ENCODE assay signal across 9 cellular contexts in genomic region chr19:5536337-5536894, GRCh38. TPM values are rescaled to one million over a fixed set of nuclear protein-coding genes. Genes with fewer than 3 reads are reported as not detected.
DNase-seq lines count a peak whose midpoint lies in the region; ATAC-seq, FAIRE-seq and TF ChIP-seq lines count a peak whose summit lies in the region.
"Had no signal": no experiment of that assay in that cellular context is flagged by ENCODE, and none has a peak within 500 bp of the region (broad histone marks: within the 10 kb centered on the region; RNA-seq: fewer than 3 reads in every experiment).

No MANE protein-coding gene starts in this region.

- H3K4me3 Mint-ChIP-seq in CD4-positive, alpha-beta T cell: no peak overlapping the region

- no peak for TF ChIP-seq RAD21 in HepG2 (CRISPR knock-in tag; IDR thresholded peaks at IDR 0.05)

- WGBS in HepG2 (ENCODE audit: low lambda C conversion rate): 67% methylated on average over 7 of the region's 38 CpGs
- 0% methylated on average over 1 of the region's 38 CpGs for WGBS in right lobe of liver (ENCODE audit: insufficient coverage, low coverage, low lambda C conversion rate, missing lambda C conversion rate)
- WGBS in aorta, 2 donors: 3 to 5% methylated on average over 34 to 38 of the region's 38 CpGs

- TF ChIP-seq POLR2A in HepG2 (IDR thresholded peaks at IDR 0.05; ENCODE audit: insufficient read depth in 1 of 2, low read depth in 2 of 2, low read length in 2 of 2) (no peak), right lobe of liver (IDR thresholded peaks at IDR 0.05) (no peak)

- DNase-seq in HepG2 (ENCODE audit: low spot score): no peak
- no peak for DNase-seq in right lobe of liver
- DNase-seq in bronchial epithelial cell (ENCODE audit: low read depth): peak; percentile 25
- peak; percentile 95 for DNase-seq in islet precursor cell
- peak; percentile 61 to 78 for DNase-seq in aorta
- no peak for DNase-seq in ACHN
- DNase-seq in CD4-positive, alpha-beta T cell: no peak

- peaks cover 33% of the 10 kb centered on the region for H3K27me3 Mint-ChIP-seq in CD4-positive, alpha-beta T cell

- no peak for FAIRE-seq in HepG2 (lab: Jason Lieb, UNC)
- FAIRE-seq in bronchial epithelial cell (lab: Jason Lieb, UNC): no peak

- H3K27me3 ChIP-seq in HepG2 (ENCODE audit: control insufficient read depth in 1 of 2, insufficient read depth in 2 of 2, low read length in 2 of 2) (peaks cover 0 to 1% of the 10 kb centered on the region in 2 experiments; a peak in 1 of 5 replicates), right lobe of liver (no peaks in the 10 kb centered on the region), bronchial epithelial cell (ENCODE audit: control insufficient read depth, insufficient read depth, low read length) (no peaks in the 10 kb centered on the region), aorta (ENCODE audit: control insufficient read depth in 1 of 2, insufficient read depth in 2 of 2, low read length in 1 of 2) (no peaks in the 10 kb centered on the region)
- peaks cover 24% of the 10 kb centered on the region for H3K27me3 ChIP-seq in CD4-positive, alpha-beta T cell (ENCODE audit: control insufficient read depth, insufficient read depth, low read length)
- H3K27me3 ChIP-seq: BLaER1 treated with 17β-estradiol and CSF1 and Interleukin-3, amounts not matched to agents 10 nM and 100 nM had no signal

- H3K4me3 ChIP-seq in HepG2 (replicated peaks in 1 of 3; ENCODE audit: insufficient read depth in 1 of 3, low read depth in 2 of 3, low read length in 3 of 3) (no peak overlapping the region), right lobe of liver (no peak overlapping the region), bronchial epithelial cell (ENCODE audit: low read depth, low read length) (peak overlapping the region; percentile 16), aorta (ENCODE audit: low read length in 2 of 2) (no peak overlapping the region)
- H3K4me3 ChIP-seq: BLaER1 treated with 17β-estradiol and CSF1 and Interleukin-3, amounts not matched to agents 10 nM and 100 nM had no signal

- no peaks in the 10 kb centered on the region for H3K79me2 ChIP-seq in HepG2 (ENCODE audit: insufficient read depth, low read length)

- TF ChIP-seq EP300 in HepG2 (IDR thresholded peaks at IDR 0.05; ENCODE audit: low read depth in 2 of 2, low read length in 2 of 2) (no peak), HepG2 (CRISPR knock-in tag; IDR thresholded peaks at IDR 0.05; ENCODE audit: borderline replicate concordance) (no peak)

- H3K4me2 ChIP-seq in HepG2 (ENCODE audit: low read depth, low read length): no peak overlapping the region
- H3K4me2 ChIP-seq: BLaER1 treated with 17β-estradiol and CSF1 and Interleukin-3, amounts not matched to agents 10 nM and 100 nM had no signal

- H3K4me1 ChIP-seq in HepG2 (ENCODE audit: insufficient read depth, low read length): no peaks in the 10 kb centered on the region
- H3K4me1 ChIP-seq in right lobe of liver: no peaks in the 10 kb centered on the region
- no peaks in the 10 kb centered on the region for H3K4me1 ChIP-seq in aorta (ENCODE audit: control insufficient read depth in 1 of 2, insufficient read depth in 2 of 2, low read length in 2 of 2)

- H3K36me3 Mint-ChIP-seq in CD4-positive, alpha-beta T cell (ENCODE audit: low read depth): no peaks in the 10 kb centered on the region

- H3K4me1 Mint-ChIP-seq in CD4-positive, alpha-beta T cell (ENCODE audit: low read depth): no peaks in the 10 kb centered on the region

- ATAC-seq in HepG2: no peak
- no peak for ATAC-seq in right lobe of liver
- no peak for ATAC-seq in aorta (ENCODE audit: low FRiP score)
- ATAC-seq in GM18873 (IDR thresholded peaks at IDR 0.05; ENCODE audit: low FRiP score, unreplicated experiment): no peak
- ATAC-seq in CD4-positive, alpha-beta T cell (ENCODE audit: poor library complexity): no peak

- POLR2A ChIA-PET in HepG2 (lab: Yijun Ruan, JAX): no interaction called here
- POLR2A ChIA-PET in CD4-positive, alpha-beta T cell (lab: Charles Lee): no interaction called here

- no peak overlapping the region for H3K27ac Mint-ChIP-seq in CD4-positive, alpha-beta T cell

- no peak overlapping the region for H2AFZ ChIP-seq in HepG2 (ENCODE audit: low read length)

- TF ChIP-seq CTCF in HepG2 (CRISPR knock-in tag; IDR thresholded peaks at IDR 0.05): no peak
- no peak for TF ChIP-seq CTCF in right lobe of liver (IDR thresholded peaks at IDR 0.05)
- no peak for TF ChIP-seq CTCF in bronchial epithelial cell (IDR thresholded peaks at IDR 0.05; ENCODE audit: insufficient read depth, low read length, severe bottlenecking)
- no peak for TF ChIP-seq CTCF in CD4-positive, alpha-beta T cell (IDR thresholded peaks at IDR 0.05)

- H3K36me3 ChIP-seq in HepG2 (replicated peaks in 1 of 2; ENCODE audit: control insufficient read depth in 1 of 2, insufficient read depth in 2 of 2, low read length in 2 of 2) (no peaks in the 10 kb centered on the region), right lobe of liver (no peaks in the 10 kb centered on the region), bronchial epithelial cell (ENCODE audit: control insufficient read depth, insufficient read depth, low read length) (no peaks in the 10 kb centered on the region), aorta (ENCODE audit: control insufficient read depth in 1 of 2, insufficient read depth in 2 of 2, low read length in 1 of 2) (no peaks in the 10 kb centered on the region)
- H3K36me3 ChIP-seq: BLaER1 treated with 17β-estradiol and CSF1 and Interleukin-3, amounts not matched to agents 10 nM and 100 nM had no signal

- BruUV-seq in HepG2 (replicated peaks; lab: Mats Ljungman, UMichigan): no TSS peak

- intact Hi-C loops in HepG2 (cut with micrococcal nuclease; ENCODE audit: unreplicated experiment) (no loop called here), right lobe of liver (cut with DNase I) (no loop called here), aorta (cut with DNase I) (no loop called here)
- intact Hi-C loops in CD4-positive, alpha-beta T cell (cut with DNase I, micrococcal nuclease): no loop called here

- no peak overlapping the region for H3K9ac ChIP-seq in HepG2 (ENCODE audit: insufficient read depth, low read depth, low read length)
- H3K9ac ChIP-seq: BLaER1 treated with 17β-estradiol and CSF1 and Interleukin-3, amounts not matched to agents 10 nM and 100 nM had no signal

- H3K27ac ChIP-seq in HepG2 (ENCODE audit: extremely low read length, insufficient read depth, low read length) (no peak overlapping the region), right lobe of liver (no peak overlapping the region), aorta (ENCODE audit: low read depth in 1 of 2, low read length in 2 of 2) (no peak overlapping the region)
- H3K27ac ChIP-seq in CD4-positive, alpha-beta T cell (ENCODE audit: low read depth, low read length): no peak overlapping the region
- H3K27ac ChIP-seq: BLaER1 treated with 17β-estradiol and CSF1 and Interleukin-3, amounts not matched to agents 10 nM and 100 nM had no signal

- peaks cover 6% of the 10 kb centered on the region for H3K9me3 Mint-ChIP-seq in CD4-positive, alpha-beta T cell

- CTCF ChIA-PET in HepG2 (lab: Yijun Ruan, JAX; ENCODE audit: low intra/inter-chr PET ratio, low total read pairs): no interaction called here
- CTCF ChIA-PET in CD4-positive, alpha-beta T cell (lab: Charles Lee): interaction anchor here (0.6 kb wide), 1 partner anchor 88 kb away, joined by 3 read pairs; no protein-coding TSS in a partner anchor

- H3K9me3 ChIP-seq in HepG2 (ENCODE audit: low read length) (peaks cover 21% of the 10 kb centered on the region), right lobe of liver (peaks cover 0 to 10% (median 0%) of the 10 kb centered on the region in 4 donors), aorta (ENCODE audit: control insufficient read depth, low read length) (peaks cover 7% of the 10 kb centered on the region)
- peaks cover 18% of the 10 kb centered on the region for H3K9me3 ChIP-seq in CD4-positive, alpha-beta T cell (ENCODE audit: control insufficient read depth, low read length)

- no peaks in the 10 kb centered on the region for H4K20me1 ChIP-seq in HepG2 (ENCODE audit: insufficient read depth, low read length)
- H4K20me1 ChIP-seq: BLaER1 treated with 17β-estradiol and CSF1 and Interleukin-3, amounts not matched to agents 10 nM and 100 nM had no signal

- in situ Hi-C loops in HepG2 (cut with HindIII; ENCODE audit: extremely low pct_ligation_motif_present, low pct_unique_long_range_greater_than_20kb): no loop called here
- in situ Hi-C loops in ACHN (cut with HindIII; ENCODE audit: low pct_ligation_motif_present, low pct_unique_long_range_greater_than_20kb, low sequenced_read_pairs): no loop called here

RNA-seq across cellular contexts. Expression of gene TINCR, which starts 31.3 kb away (rescaled TPM):
- total RNA-seq in HepG2 (2016; rRNA removed; fragmentation: Illumina TruSeq; extraction: Trizol) (0.04 and 0.33 TPM in 2 replicates), right lobe of liver (under 1 TPM in 1 of 6 experiments, not detected in 5; 0.44 TPM), bronchial epithelial cell (4.2 and 10.1 TPM in 2 replicates), aorta (1 to 10 TPM in 1 of 2 donors, under 1 TPM in 1; 0.96 to 1.1 TPM)
- total RNA-seq in HepG2 (2016; cell fraction: cytosol; rRNA removed; fragmentation: Illumina TruSeq; extraction: Trizol; ENCODE audit: low read depth): not detected in 2 replicates
- 0.28 and 0.39 TPM in 2 replicates for total RNA-seq in HepG2 (2016; cell fraction: insoluble cytoplasmic fraction; rRNA removed; fragmentation: Illumina TruSeq; extraction: Trizol)
- total RNA-seq in HepG2 (2016; cell fraction: membrane; rRNA removed; fragmentation: Illumina TruSeq; extraction: Trizol): 0.07 TPM in 1 of 2 replicates, not detected in the other
- total RNA-seq in HepG2 (2016; cell fraction: nucleus; rRNA removed; fragmentation: Illumina TruSeq; extraction: Trizol): 0.09 TPM in 1 of 2 replicates, not detected in the other
- polyA plus RNA-seq in HepG2 (2011; rRNA removed) (0.17 and 0.30 TPM in 2 replicates), aorta (1 to 10 TPM in 1 of 2 donors, under 1 TPM in 1; 0.50 to 1.1 TPM)
- 0.15 and 0.22 TPM in 2 replicates for polyA plus RNA-seq in HepG2 (2011; cell fraction: cytosol; rRNA removed)
- polyA plus RNA-seq in HepG2 (2011; cell fraction: nucleus; rRNA removed): 0.53 and 0.68 TPM in 2 replicates
- 0.08 and 0.59 TPM in 2 replicates for polyA plus RNA-seq in HepG2 (2012)
- 0.03 and 0.40 TPM in 2 replicates for polyA plus RNA-seq in HepG2 (2016; cell fraction: cytosol; fragmentation: Illumina TruSeq; extraction: Trizol; ENCODE audit: low read depth)
- polyA plus RNA-seq in HepG2 (2016; cell fraction: insoluble cytoplasmic fraction; fragmentation: Illumina TruSeq; extraction: Trizol; ENCODE audit: low read depth): 0.17 TPM in 1 of 2 replicates, not detected in the other
- polyA plus RNA-seq in HepG2 (2016; cell fraction: membrane; fragmentation: Illumina TruSeq; extraction: Trizol; ENCODE audit: low read depth): 0.12 and 0.14 TPM in 2 replicates
- polyA plus RNA-seq in HepG2 (2016; cell fraction: nucleus; fragmentation: Illumina TruSeq; extraction: Trizol; ENCODE audit: insufficient read depth, low read depth): 0.12 and 0.45 TPM in 2 replicates
- 0.30 and 7.6 TPM in 2 replicates for polyA minus RNA-seq in HepG2 (2011; rRNA and poly(A)+ RNA removed; ENCODE audit: low replicate concordance)
- not detected in 2 replicates for polyA minus RNA-seq in HepG2 (2011; cell fraction: cytosol; rRNA and poly(A)+ RNA removed)
- polyA minus RNA-seq in HepG2 (2011; cell fraction: nucleus; rRNA and poly(A)+ RNA removed): 0.62 TPM in 1 of 2 replicates, not detected in the other
- total RNA-seq in CD4-positive, alpha-beta T cell: 1 to 10 TPM in 1 of 2 experiments, under 1 TPM in 1; 0.74 to 1.6 TPM

Comparison
In these comparisons a context has a peak if more than half of its experiments do, and no peak if none do; other contexts are left out.
1. DNase-seq: peak in bronchial epithelial cell (single experiment), islet precursor cell (single experiment) and aorta (2 of 2); none in HepG2 (single experiment), right lobe of liver (0 of 3), ACHN (single experiment) and CD4-positive, alpha-beta T cell (0 of 10).